10 cellular contexts compared by ENCODE assay signal in genomic region chr5:10735569-10736255, GRCh38. TPM values are rescaled to one million over a fixed set of nuclear protein-coding genes. Genes with fewer than 3 reads are reported as not detected.
DNase-seq lines count a peak whose midpoint lies in the region; ATAC-seq and TF ChIP-seq lines count a peak whose summit lies in the region.
"Had no signal": no experiment of that assay in that cellular context is flagged by ENCODE, and none has a peak within 500 bp of the region (broad histone marks: within the 10 kb centered on the region; RNA-seq: fewer than 3 reads in every experiment).

No MANE protein-coding gene starts in this region.

- H3K27ac ChIP-seq in PC-3 (ENCODE audit: low read length): no peak overlapping the region
- H3K27ac ChIP-seq: esophagus muscularis mucosa had no signal

- intact Hi-C loops in PC-3 (cut with micrococcal nuclease): loop anchor here (5.0 kb wide), 1 partner anchor 33 kb away; no protein-coding TSS in a partner anchor

- BruUV-seq in PC-3 (replicated peaks; lab: Mats Ljungman, UMichigan): no TSS peak

- H3K4me1 ChIP-seq in BE2C (no peaks in the 10 kb centered on the region), PC-3 (ENCODE audit: insufficient read depth, low read length) (peaks cover 42% of the 10 kb centered on the region)

- no peaks in the 10 kb centered on the region for H3K9me2 ChIP-seq in PC-3 (replicated peaks; ENCODE audit: low read length)

- peaks cover 94% of the 10 kb centered on the region for H3K79me2 ChIP-seq in PC-3 (ENCODE audit: low read length)

- no peaks in the 10 kb centered on the region for H3F3A ChIP-seq in PC-3 (ENCODE audit: low read length, unreplicated experiment)

- CTCF ChIA-PET in PC-3 (lab: Charles Lee): interaction anchor here (0.8 kb wide), 1 partner anchor 10 kb away, joined by 3 read pairs; no protein-coding TSS in a partner anchor

- no peaks in the 10 kb centered on the region for H3K9me3 ChIP-seq in BE2C
- H3K9me3 ChIP-seq in PC-3 (ENCODE audit: low read length): 0 out of 2 replicates have a peak, but pooled peaks cover 2% of the 10 kb centered on the region

- H4K20me1 ChIP-seq in PC-3 (ENCODE audit: low read length): no peaks in the 10 kb centered on the region

- TF ChIP-seq CTCF in BE2C (IDR thresholded peaks at IDR 0.05; ENCODE audit: low read depth, low read length) (no peak), PC-3 (conservative IDR thresholded peaks at IDR 0.05; ENCODE audit: low read depth, low read length) (no peak)

- H3K9ac ChIP-seq in PC-3 (ENCODE audit: low read length): no peak overlapping the region

- no peak overlapping the region for H3K4me2 ChIP-seq in PC-3 (ENCODE audit: low read length)

- 0 out of 2 replicates have a peak, but pooled peaks cover 4% of the 10 kb centered on the region for H3K36me3 ChIP-seq in BE2C
- H3K36me3 ChIP-seq in PC-3 (ENCODE audit: low read depth, low read length): peaks cover 88% of the 10 kb centered on the region

- peak; percentile 75 for ATAC-seq in GM18498 (IDR thresholded peaks at IDR 0.05; ENCODE audit: unreplicated experiment)
- ATAC-seq in GM21526 (IDR thresholded peaks at IDR 0.05; ENCODE audit: low FRiP score, unreplicated experiment): peak; percentile 66
- ATAC-seq in HG03460 (IDR thresholded peaks at IDR 0.05; ENCODE audit: unreplicated experiment): peak; percentile 80
- ATAC-seq in PC-3: no peak

- POLR2A ChIA-PET in PC-3 (lab: Charles Lee; ENCODE audit: unreplicated experiment): no interaction called here

- DNase-seq in germinal center (ENCODE audit: low spot score): peak; percentile 71
- DNase-seq in NCI-H1105 treated with DMSO at 0.1 percent for 48 hours (lab: John Stamatoyannopoulos, UW): no peak
- DNase-seq in BE2C: no peak
- no peak for DNase-seq in GM03348 (ENCODE audit: low spot score)
- no peak for DNase-seq in PC-3
- DNase-seq: NCI-H187 treated with DMSO at 0.1 percent for 48 hours had no signal

- H3K27me3 ChIP-seq in BE2C: no peaks in the 10 kb centered on the region
- H3K27me3 ChIP-seq in PC-3 (ENCODE audit: low read length): no peaks in the 10 kb centered on the region
- H3K27me3 ChIP-seq: esophagus muscularis mucosa had no signal

- no peak overlapping the region for H3K4me3 ChIP-seq in BE2C (ENCODE audit: low read depth, low read length)
- no peak overlapping the region for H3K4me3 ChIP-seq in PC-3 (ENCODE audit: low read length)
- H3K4me3 ChIP-seq: esophagus muscularis mucosa had no signal

- no peak overlapping the region for H2AFZ ChIP-seq in PC-3 (ENCODE audit: low read length)

RNA-seq across cellular contexts. Expression of gene DAP, which starts 25.3 kb away (rescaled TPM):
- polyA plus RNA-seq in BE2C (2012; ENCODE audit: insufficient read depth, insufficient read length, low read depth): 61.0 TPM
- 106 and 152 TPM in 2 replicates for total RNA-seq in PC-3 (2014; rRNA removed)
